33 cellular contexts compared by ENCODE assay signal in genomic region chr17:41724476-41725030, GRCh38. TPM values are rescaled to one million over a fixed set of nuclear protein-coding genes. Genes with fewer than 3 reads are reported as not detected.
DNase-seq lines count a peak whose midpoint lies in the region; ATAC-seq and TF ChIP-seq lines count a peak whose summit lies in the region.
"Had no signal": no experiment of that assay in that cellular context is flagged by ENCODE, and none has a peak within 500 bp of the region (broad histone marks: within the 10 kb centered on the region; RNA-seq: fewer than 3 reads in every experiment).

No MANE protein-coding gene starts in this region.

- peaks cover 29% of the 10 kb centered on the region for H3K27me3 Mint-ChIP-seq in HFFc6 (ENCODE audit: insufficient read depth)

- H3K27ac Mint-ChIP-seq in HFFc6 = no peak overlapping the region
- H3K27ac Mint-ChIP-seq: activated CD4-positive, alpha-beta memory T cell treated with anti-CD3 and anti-CD28 coated beads for 36 hours; activated naive CD4-positive, alpha-beta T cell treated with anti-CD3 and anti-CD28 coated beads for 36 hours; activated T-helper 1 cell treated with anti-CD3 and anti-CD28 coated beads, Interleukin-12 subunit alpha, Interleukin-12 subunit beta, Interleukin-2, Interleukin-4 antibody, amounts not matched to agents 30 ng/mL and 10 ng/mL and 1 ng/mL, durations not matched to agents 14 hours and 24 hours and 36 hours; memory B cell; stimulated activated effector memory CD8-positive, alpha-beta T cell treated with anti-CD3 and anti-CD28 coated beads, Interleukin-12 subunit alpha, Interleukin-12 subunit beta, amount 100 ng/mL, for 72 hours; T-helper 1 cell treated with Interleukin-12 subunit alpha and Interleukin-12 subunit beta and Interleukin-4 antibody, amounts not matched to agents 30 μg/mL and 1 μg/mL, for 36 hours; type B pancreatic cell had no signal

- no peak for ATAC-seq in GM18870 (IDR thresholded peaks at IDR 0.05; ENCODE audit: unreplicated experiment)
- no peak for ATAC-seq in GM18907 (IDR thresholded peaks at IDR 0.05; ENCODE audit: unreplicated experiment)
- ATAC-seq: activated CD4-positive, CD25-positive, alpha-beta regulatory T cell treated with anti-CD3 and anti-CD28 coated beads, Interleukin-2, amount 50 U/mL, for 24 hours; gastrocnemius medialis; left cardiac atrium; sciatic nerve; stimulated activated effector memory CD8-positive, alpha-beta T cell treated with anti-CD3 and anti-CD28 coated beads, Interleukin-12 subunit alpha, Interleukin-12 subunit beta, amount 100 ng/mL, for 72 hours had no signal

- no peaks in the 10 kb centered on the region for H3K9me3 Mint-ChIP-seq in HFFc6
- H3K9me3 Mint-ChIP-seq: activated CD4-positive, alpha-beta memory T cell treated with anti-CD3 and anti-CD28 coated beads for 36 hours; activated naive CD4-positive, alpha-beta T cell treated with anti-CD3 and anti-CD28 coated beads for 36 hours; activated T-helper 1 cell treated with anti-CD3 and anti-CD28 coated beads, Interleukin-12 subunit alpha, Interleukin-12 subunit beta, Interleukin-2, Interleukin-4 antibody, amounts not matched to agents 30 ng/mL and 10 ng/mL and 1 ng/mL, durations not matched to agents 14 hours and 24 hours and 36 hours; memory B cell; stimulated activated effector memory CD8-positive, alpha-beta T cell treated with anti-CD3 and anti-CD28 coated beads, Interleukin-12 subunit alpha, Interleukin-12 subunit beta, amount 100 ng/mL, for 72 hours; T-helper 1 cell treated with Interleukin-12 subunit alpha and Interleukin-12 subunit beta and Interleukin-4 antibody, amounts not matched to agents 30 μg/mL and 1 μg/mL, for 36 hours; type B pancreatic cell had no signal

- DNase-seq in DMS53 (lab: John Stamatoyannopoulos, UW) (peak; percentile 94), NCI-H1048 (lab: John Stamatoyannopoulos, UW) (peak; percentile 66), NCI-H69 (lab: John Stamatoyannopoulos, UW) (peak; percentile 64), left kidney (ENCODE audit: low read depth, low spot score) (peak; percentile 75), HFFc6 (no peak)
- DNase-seq: activated CD4-positive, alpha-beta memory T cell treated with anti-CD3 and anti-CD28 coated beads for 36 hours; activated CD8-positive, alpha-beta memory T cell treated with anti-CD3 and anti-CD28 coated beads, Interleukin-2, amount 50 U/mL, for 4 hours; activated naive CD4-positive, alpha-beta T cell treated with anti-CD3 and anti-CD28 coated beads for 36 hours; adrenal gland; dorsolateral prefrontal cortex; gastrocnemius medialis; hippocampal formation; KG1; left cardiac atrium; MG63; NCI-H1694; NCI-H226; stimulated activated CD4-positive, alpha-beta T cell treated with anti-CD3 and anti-CD28 coated beads, Interleukin-4, amount 100 ng/mL, for 24 hours had no signal

- H3K4me3 Mint-ChIP-seq in HFFc6 = no peak overlapping the region
- H3K4me3 Mint-ChIP-seq: activated CD4-positive, alpha-beta memory T cell treated with anti-CD3 and anti-CD28 coated beads for 36 hours; activated naive CD4-positive, alpha-beta T cell treated with anti-CD3 and anti-CD28 coated beads for 36 hours; activated T-helper 1 cell treated with anti-CD3 and anti-CD28 coated beads, Interleukin-12 subunit alpha, Interleukin-12 subunit beta, Interleukin-2, Interleukin-4 antibody, amounts not matched to agents 30 ng/mL and 10 ng/mL and 1 ng/mL, durations not matched to agents 14 hours and 24 hours and 36 hours; brain; memory B cell; stimulated activated effector memory CD8-positive, alpha-beta T cell treated with anti-CD3 and anti-CD28 coated beads, Interleukin-12 subunit alpha, Interleukin-12 subunit beta, amount 100 ng/mL, for 72 hours; T-helper 1 cell treated with Interleukin-12 subunit alpha and Interleukin-12 subunit beta and Interleukin-4 antibody, amounts not matched to agents 30 μg/mL and 1 μg/mL, for 36 hours; type B pancreatic cell had no signal

- H3K4me1 Mint-ChIP-seq in HFFc6 (ENCODE audit: low read depth) = no peaks in the 10 kb centered on the region
- H3K4me1 Mint-ChIP-seq: stimulated activated effector memory CD8-positive, alpha-beta T cell treated with anti-CD3 and anti-CD28 coated beads, Interleukin-12 subunit alpha, Interleukin-12 subunit beta, amount 100 ng/mL, for 72 hours had no signal

- no peak for TF ChIP-seq CTCF in HFFc6 (IDR thresholded peaks at IDR 0.05)

- H3K36me3 Mint-ChIP-seq in HFFc6 (ENCODE audit: low read depth) = no peaks in the 10 kb centered on the region
- H3K36me3 Mint-ChIP-seq: activated CD4-positive, alpha-beta memory T cell treated with anti-CD3 and anti-CD28 coated beads for 36 hours; brain; memory B cell; stimulated activated effector memory CD8-positive, alpha-beta T cell treated with anti-CD3 and anti-CD28 coated beads, Interleukin-12 subunit alpha, Interleukin-12 subunit beta, amount 100 ng/mL, for 72 hours; type B pancreatic cell had no signal

RNA-seq across cellular contexts. Expression of gene HAP1, which starts 9.9 kb away (rescaled TPM):
- under 1 TPM in 2 of 6 experiments, not detected in 4; 0.09 to 0.12 TPM for total RNA-seq in HFFc6 (2021; fragmentation: NEBNext Ultra II Directional; extraction: Animal tissue kit (Norgen Biotek cat#: 25700))
- total RNA-seq: activated CD4-positive, alpha-beta memory T cell treated with anti-CD3 and anti-CD28 coated beads for 36 hours; activated naive CD4-positive, alpha-beta T cell treated with anti-CD3 and anti-CD28 coated beads for 36 hours; activated T-helper 1 cell treated with anti-CD3 and anti-CD28 coated beads, Interleukin-12 subunit alpha, Interleukin-12 subunit beta, Interleukin-2, Interleukin-4 antibody, amounts not matched to agents 30 ng/mL and 10 ng/mL and 1 ng/mL, durations not matched to agents 14 hours and 24 hours and 36 hours; left cardiac atrium; RPMI7951; subcutaneous adipose tissue had no signal

RNA-seq across cellular contexts. Expression of gene GAST, which starts 12.4 kb away (rescaled TPM):
- not detected for total RNA-seq in HFFc6 (2021; fragmentation: NEBNext Ultra II Directional; extraction: Animal tissue kit (Norgen Biotek cat#: 25700))
- total RNA-seq: activated CD4-positive, alpha-beta memory T cell treated with anti-CD3 and anti-CD28 coated beads for 36 hours; activated naive CD4-positive, alpha-beta T cell treated with anti-CD3 and anti-CD28 coated beads for 36 hours; activated T-helper 1 cell treated with anti-CD3 and anti-CD28 coated beads, Interleukin-12 subunit alpha, Interleukin-12 subunit beta, Interleukin-2, Interleukin-4 antibody, amounts not matched to agents 30 ng/mL and 10 ng/mL and 1 ng/mL, durations not matched to agents 14 hours and 24 hours and 36 hours; adrenal gland; cerebellum; gastrocnemius medialis; HT1080; left cardiac atrium; prostate gland; RPMI7951; sciatic nerve; subcutaneous adipose tissue had no signal

RNA-seq across cellular contexts. Expression of gene EIF1, which starts 35.9 kb away (rescaled TPM):
- 100 to 1,000 TPM; 723 to 810 (median 781) TPM for total RNA-seq in HFFc6 (2021; fragmentation: NEBNext Ultra II Directional; extraction: Animal tissue kit (Norgen Biotek cat#: 25700))
